ENCODE assay signal across 8 cellular contexts in genomic region chr4:99723555-99724450, GRCh38.
DNase-seq lines count a peak whose midpoint lies in the region; ATAC-seq and TF ChIP-seq lines count a peak whose summit lies in the region.

No MANE protein-coding gene starts in this region.

- no peak overlapping the region for H3K4me3 ChIP-seq in Karpas-422 (ENCODE audit: low read length)
- H3K4me3 ChIP-seq in thyroid gland (replicated peaks in 1 of 3) = no peak overlapping the region

- DNase-seq in AML-193 (lab: John Stamatoyannopoulos, UW) = peak; percentile 54 to 67
- DNase-seq in Karpas-422 = peak; percentile 61
- DNase-seq in kidney tubule cell (ENCODE audit: low spot score) = peak; percentile 81
- DNase-seq in thyroid gland = peak; percentile 86 to 91
- DNase-seq in NCI-H1694 (lab: John Stamatoyannopoulos, UW) = no peak
- DNase-seq in cerebellar cortex (ENCODE audit: low spot score) = no peak

- H3K36me3 ChIP-seq in Karpas-422 (ENCODE audit: insufficient read depth, low read length) (no peaks in the 10 kb centered on the region), thyroid gland (no peaks in the 10 kb centered on the region)

- peak in 1 of 2 donors; percentile 8 for TF ChIP-seq POLR2A in thyroid gland (IDR thresholded peaks at IDR 0.05)

- H3K4me1 Mint-ChIP-seq in brain = peaks cover 56% of the 10 kb centered on the region

- WGBS in thyroid gland, 2 donors = 11 to 13% methylated on average over 4 of the region's 4 CpGs

- peaks cover 0 to 11% (median 0%) of the 10 kb centered on the region in 5 experiments for H3K9me3 Mint-ChIP-seq in brain

- H3K4me3 Mint-ChIP-seq in brain = peak overlapping the region in 2 of 5 experiments; percentile 30 to 33

- H3K9me2 ChIP-seq in Karpas-422 (replicated peaks; ENCODE audit: insufficient read depth, low read length) = no peaks in the 10 kb centered on the region

- no peak overlapping the region for H2AFZ ChIP-seq in Karpas-422 (ENCODE audit: low read length)

- H3K4me2 ChIP-seq in Karpas-422 (ENCODE audit: low read depth, low read length, poor library complexity, severe bottlenecking) = peak overlapping the region; percentile 37

- no peaks in the 10 kb centered on the region for H3K9me3 ChIP-seq in Karpas-422 (ENCODE audit: low read length)
- no peaks in the 10 kb centered on the region for H3K9me3 ChIP-seq in thyroid gland

- H3K27ac ChIP-seq in Karpas-422 (ENCODE audit: low read length) = no peak overlapping the region
- peak overlapping the region; percentile 80 to 84 (median 80) for H3K27ac ChIP-seq in thyroid gland

- H3K27me3 ChIP-seq in Karpas-422 (ENCODE audit: low read length) (no peaks in the 10 kb centered on the region), thyroid gland (no peaks in the 10 kb centered on the region)

- no peak for TF ChIP-seq CTCF in brain (conservative IDR thresholded peaks at IDR 0.05)
- TF ChIP-seq CTCF in thyroid gland (IDR thresholded peaks at IDR 0.05) = peak in 2 of 6 experiments; percentile 20 to 21

- no peaks in the 10 kb centered on the region for H3K36me3 Mint-ChIP-seq in brain

- peak overlapping the region in 4 of 5 experiments; percentile 35 to 98 (median 93) for H3K27ac Mint-ChIP-seq in brain

- no peaks in the 10 kb centered on the region for H4K20me1 ChIP-seq in Karpas-422 (ENCODE audit: insufficient read depth, low read depth, low read length)

- intact Hi-C loops in thyroid gland (cut with DNase I) = no loop called here

- ATAC-seq in HG03108 (IDR thresholded peaks at IDR 0.05; ENCODE audit: unreplicated experiment) = no peak

- no peak overlapping the region for H3K9ac ChIP-seq in Karpas-422 (ENCODE audit: low read length)

- H3K27me3 Mint-ChIP-seq in brain = no peaks in the 10 kb centered on the region

- H3K79me2 ChIP-seq in Karpas-422 (ENCODE audit: low read length) = no peaks in the 10 kb centered on the region

- peaks cover 15% of the 10 kb centered on the region for H3K4me1 ChIP-seq in Karpas-422 (ENCODE audit: low read length)
- H3K4me1 ChIP-seq in thyroid gland = peaks cover 10 to 28% of the 10 kb centered on the region in 2 donors

Comparison
In these comparisons a context has a peak if more than half of its experiments do, and no peak if none do; other contexts are left out.
1. DNase-seq: peak in AML-193 (2 of 2), Karpas-422 (single experiment), kidney tubule cell (single experiment) and thyroid gland (2 of 2); none in NCI-H1694 (single experiment) and cerebellar cortex (single experiment).